1 cellular context compared by ENCODE assay signal in the genomic region with DNA sequence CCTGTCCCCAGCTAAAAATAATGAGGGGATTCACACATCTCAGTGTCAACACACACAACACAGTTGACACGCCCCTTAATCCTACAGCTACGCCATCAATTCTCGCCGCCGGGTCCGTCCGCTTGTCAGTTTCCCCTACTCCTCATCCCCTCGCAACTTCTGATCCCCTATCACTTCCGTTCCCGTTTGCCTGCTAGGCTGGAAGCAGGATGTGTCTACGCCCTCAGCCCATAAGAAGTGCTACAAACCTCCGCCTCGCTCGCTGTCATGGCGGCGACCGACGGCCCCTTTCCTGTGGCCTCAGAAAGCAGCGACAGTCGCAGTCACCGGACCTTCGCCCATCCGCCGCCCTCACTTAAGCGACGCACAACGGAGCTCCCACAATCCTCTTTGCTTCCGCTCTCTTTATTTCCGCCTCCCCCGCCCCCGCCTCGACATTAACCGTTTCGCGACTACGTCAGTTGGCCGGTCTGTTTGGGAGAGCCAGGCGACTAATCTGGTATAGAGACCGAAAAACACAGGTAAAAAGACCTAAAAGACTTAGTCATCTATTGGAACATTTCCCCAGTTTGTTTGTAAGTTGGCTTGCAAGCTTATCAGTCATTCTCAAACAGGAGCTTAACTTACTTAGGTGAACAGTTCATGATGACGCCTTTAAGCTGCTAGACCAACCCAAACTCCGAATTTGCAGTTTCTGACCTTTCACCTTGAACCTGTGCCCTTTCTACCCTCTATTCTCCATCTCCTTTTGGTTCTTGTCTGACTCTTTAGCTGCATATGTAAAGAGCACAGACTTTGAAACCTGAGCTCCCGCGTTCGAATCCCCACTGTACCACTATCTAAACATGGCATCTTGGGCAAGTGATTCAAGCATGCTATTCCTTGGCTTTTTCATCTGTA.
TF ChIP-seq lines count a peak whose summit lies in the region.

Gene SLC25A53 (minus strand): TSS at position 380 of the 900 bp plus-strand sequence. CDS start 51,752 bp downstream, outside the sequence.

TF ChIP-seq in SK-N-SH, 30 proteins besides CTCF, POLR2A, EP300 and RAD21 (continued from another document):
- TF ChIP-seq, protein P1, sequence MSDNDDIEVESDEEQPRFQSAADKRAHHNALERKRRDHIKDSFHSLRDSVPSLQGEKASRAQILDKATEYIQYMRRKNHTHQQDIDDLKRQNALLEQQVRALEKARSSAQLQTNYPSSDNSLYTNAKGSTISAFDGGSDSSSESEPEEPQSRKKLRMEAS (IDR thresholded peaks at IDR 0.05; ENCODE audit: low read depth), result peak; percentile 26
- TF ChIP-seq EZH2phosphoT487 (IDR thresholded peaks at IDR 0.05; ENCODE audit: borderline replicate concordance, low read depth), result no peak
- TF ChIP-seq SMC3 (IDR thresholded peaks at IDR 0.05; ENCODE audit: low read depth, low read length), result no peak
- TF ChIP-seq FOSL2 (IDR thresholded peaks at IDR 0.05; ENCODE audit: borderline replicate concordance, low read depth), result no peak
- TF ChIP-seq, protein P2, sequence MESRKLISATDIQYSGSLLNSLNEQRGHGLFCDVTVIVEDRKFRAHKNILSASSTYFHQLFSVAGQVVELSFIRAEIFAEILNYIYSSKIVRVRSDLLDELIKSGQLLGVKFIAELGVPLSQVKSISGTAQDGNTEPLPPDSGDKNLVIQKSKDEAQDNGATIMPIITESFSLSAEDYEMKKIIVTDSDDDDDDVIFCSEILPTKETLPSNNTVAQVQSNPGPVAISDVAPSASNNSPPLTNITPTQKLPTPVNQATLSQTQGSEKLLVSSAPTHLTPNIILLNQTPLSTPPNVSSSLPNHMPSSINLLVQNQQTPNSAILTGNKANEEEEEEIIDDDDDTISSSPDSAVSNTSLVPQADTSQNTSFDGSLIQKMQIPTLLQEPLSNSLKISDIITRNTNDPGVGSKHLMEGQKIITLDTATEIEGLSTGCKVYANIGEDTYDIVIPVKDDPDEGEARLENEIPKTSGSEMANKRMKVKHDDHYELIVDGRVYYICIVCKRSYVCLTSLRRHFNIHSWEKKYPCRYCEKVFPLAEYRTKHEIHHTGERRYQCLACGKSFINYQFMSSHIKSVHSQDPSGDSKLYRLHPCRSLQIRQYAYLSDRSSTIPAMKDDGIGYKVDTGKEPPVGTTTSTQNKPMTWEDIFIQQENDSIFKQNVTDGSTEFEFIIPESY (IDR thresholded peaks at IDR 0.05; ENCODE audit: borderline replicate concordance, low read depth), result no peak
- TF ChIP-seq SIN3A (IDR thresholded peaks at IDR 0.05; ENCODE audit: borderline replicate concordance, low read depth, low read length), result no peak
- TF ChIP-seq JUND (IDR thresholded peaks at IDR 0.05), result no peak
- peak; percentile 72 for TF ChIP-seq ELF1 (IDR thresholded peaks at IDR 0.05)
- 0 out of 2 replicates have a peak, but pooled peaks have one; percentile 26 for TF ChIP-seq MXI1 (IDR thresholded peaks at IDR 0.05; ENCODE audit: low read depth, low read length)
- TF ChIP-seq, protein P3, sequence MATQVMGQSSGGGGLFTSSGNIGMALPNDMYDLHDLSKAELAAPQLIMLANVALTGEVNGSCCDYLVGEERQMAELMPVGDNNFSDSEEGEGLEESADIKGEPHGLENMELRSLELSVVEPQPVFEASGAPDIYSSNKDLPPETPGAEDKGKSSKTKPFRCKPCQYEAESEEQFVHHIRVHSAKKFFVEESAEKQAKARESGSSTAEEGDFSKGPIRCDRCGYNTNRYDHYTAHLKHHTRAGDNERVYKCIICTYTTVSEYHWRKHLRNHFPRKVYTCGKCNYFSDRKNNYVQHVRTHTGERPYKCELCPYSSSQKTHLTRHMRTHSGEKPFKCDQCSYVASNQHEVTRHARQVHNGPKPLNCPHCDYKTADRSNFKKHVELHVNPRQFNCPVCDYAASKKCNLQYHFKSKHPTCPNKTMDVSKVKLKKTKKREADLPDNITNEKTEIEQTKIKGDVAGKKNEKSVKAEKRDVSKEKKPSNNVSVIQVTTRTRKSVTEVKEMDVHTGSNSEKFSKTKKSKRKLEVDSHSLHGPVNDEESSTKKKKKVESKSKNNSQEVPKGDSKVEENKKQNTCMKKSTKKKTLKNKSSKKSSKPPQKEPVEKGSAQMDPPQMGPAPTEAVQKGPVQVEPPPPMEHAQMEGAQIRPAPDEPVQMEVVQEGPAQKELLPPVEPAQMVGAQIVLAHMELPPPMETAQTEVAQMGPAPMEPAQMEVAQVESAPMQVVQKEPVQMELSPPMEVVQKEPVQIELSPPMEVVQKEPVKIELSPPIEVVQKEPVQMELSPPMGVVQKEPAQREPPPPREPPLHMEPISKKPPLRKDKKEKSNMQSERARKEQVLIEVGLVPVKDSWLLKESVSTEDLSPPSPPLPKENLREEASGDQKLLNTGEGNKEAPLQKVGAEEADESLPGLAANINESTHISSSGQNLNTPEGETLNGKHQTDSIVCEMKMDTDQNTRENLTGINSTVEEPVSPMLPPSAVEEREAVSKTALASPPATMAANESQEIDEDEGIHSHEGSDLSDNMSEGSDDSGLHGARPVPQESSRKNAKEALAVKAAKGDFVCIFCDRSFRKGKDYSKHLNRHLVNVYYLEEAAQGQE (IDR thresholded peaks at IDR 0.05; ENCODE audit: low read depth, low read length), result no peak
- TF ChIP-seq TAF1 (IDR thresholded peaks at IDR 0.05; ENCODE audit: borderline replicate concordance, low read depth, low read length), result peak; percentile 29; the same call in 1 of the 2 replicates
- no peak for TF ChIP-seq GATA2 (CRISPR knock-in tag; IDR thresholded peaks at IDR 0.05)
- no peak for TF ChIP-seq RFX5 (IDR thresholded peaks at IDR 0.05; ENCODE audit: low read length)
- TF ChIP-seq, protein P4, sequence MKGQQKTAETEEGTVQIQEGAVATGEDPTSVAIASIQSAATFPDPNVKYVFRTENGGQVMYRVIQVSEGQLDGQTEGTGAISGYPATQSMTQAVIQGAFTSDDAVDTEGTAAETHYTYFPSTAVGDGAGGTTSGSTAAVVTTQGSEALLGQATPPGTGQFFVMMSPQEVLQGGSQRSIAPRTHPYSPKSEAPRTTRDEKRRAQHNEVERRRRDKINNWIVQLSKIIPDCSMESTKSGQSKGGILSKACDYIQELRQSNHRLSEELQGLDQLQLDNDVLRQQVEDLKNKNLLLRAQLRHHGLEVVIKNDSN (IDR thresholded peaks at IDR 0.05; ENCODE audit: borderline replicate concordance, low read depth), result no peak
- no peak for TF ChIP-seq CHD2 (IDR thresholded peaks at IDR 0.05; ENCODE audit: low read length, partially characterized antibody)
- TF ChIP-seq FOXJ3 (CRISPR knock-in tag; IDR thresholded peaks at IDR 0.05), result no peak
- no peak for TF ChIP-seq RCOR1 (IDR thresholded peaks at IDR 0.05; ENCODE audit: low read length)
- no peak for TF ChIP-seq RXRA (IDR thresholded peaks at IDR 0.05; ENCODE audit: borderline replicate concordance, low read depth)
- no peak for TF ChIP-seq TCF12 (IDR thresholded peaks at IDR 0.05)
- TF ChIP-seq PBX3 (IDR thresholded peaks at IDR 0.05), result 0 out of 2 replicates have a peak, but pooled peaks have one; percentile 10
